ENCODE assay signal across 9 cellular contexts in genomic region chr6:54267798-54268197, GRCh38. TPM values are rescaled to one million over a fixed set of nuclear protein-coding genes. Genes with fewer than 3 reads are reported as not detected.
DNase-seq lines count a peak whose midpoint lies in the region; ATAC-seq and TF ChIP-seq lines count a peak whose summit lies in the region.
"Had no signal": no experiment of that assay in that cellular context is flagged by ENCODE, and none has a peak within 500 bp of the region (broad histone marks: within the 10 kb centered on the region; RNA-seq: fewer than 3 reads in every experiment).

No MANE protein-coding gene starts in this region.

- H3K36me3 ChIP-seq in Panc1 (ENCODE audit: control insufficient read depth, insufficient read depth, low read length) = no peaks in the 10 kb centered on the region

- CTCF ChIA-PET in Panc1 (lab: Charles Lee) = no interaction called here

- ATAC-seq in HG02642 (IDR thresholded peaks at IDR 0.05; ENCODE audit: poor library complexity, unreplicated experiment) (peak; percentile 50), Panc1 (no peak; the same call in 1 of the 2 replicates), HG02571 (IDR thresholded peaks at IDR 0.05; ENCODE audit: unreplicated experiment) (no peak), GM19395 (IDR thresholded peaks at IDR 0.05; ENCODE audit: unreplicated experiment) (no peak), GM19023 (IDR thresholded peaks at IDR 0.05; ENCODE audit: unreplicated experiment) (no peak)
- ATAC-seq: K562 had no signal

- intact Hi-C loops in Panc1 (cut with micrococcal nuclease; ENCODE audit: unreplicated experiment) = loop anchor here (2.0 kb wide), 1 partner anchor 279 kb away; no protein-coding TSS in a partner anchor

- POLR2A ChIA-PET in Panc1 (lab: Charles Lee) = no interaction called here

- no TSS peak for BruUV-seq in Panc1 (replicated peaks; lab: Mats Ljungman, UMichigan)

- no peaks in the 10 kb centered on the region for H3K4me1 ChIP-seq in Panc1 (ENCODE audit: control insufficient read depth, insufficient read depth, low read length)

- DNase-seq in DMS153 treated with DMSO at 0.1 percent for 48 hours (lab: John Stamatoyannopoulos, UW; ENCODE audit: unreplicated experiment) (peak; percentile 5), Panc1 (ENCODE audit: low read depth, low spot score) (no peak), glomerular visceral epithelial cell (ENCODE audit: extremely low spot score) (peak; percentile 39), NCI-H2227 (lab: John Stamatoyannopoulos, UW; ENCODE audit: unreplicated experiment) (no peak)

- in situ Hi-C loops in Panc1 (cut with HindIII; ENCODE audit: low pct_unique_long_range_greater_than_20kb, low sequenced_read_pairs) = no loop called here

- H3K9me3 ChIP-seq in Panc1 (ENCODE audit: control insufficient read depth, insufficient read depth, low read depth, low read length) = no peaks in the 10 kb centered on the region

- no peak overlapping the region for H3K27ac ChIP-seq in Panc1 (ENCODE audit: low read length)

- peak; percentile 57; the same call in 1 of the 2 replicates for TF ChIP-seq CTCF in Panc1 (IDR thresholded peaks at IDR 0.05)

- no peaks in the 10 kb centered on the region; the same call in 1 of the 2 replicates for H3K27me3 ChIP-seq in Panc1 (ENCODE audit: control insufficient read depth, insufficient read depth, low read length)

- H3K4me3 ChIP-seq in Panc1 (ENCODE audit: low read depth in 2 of 2, low read length in 2 of 2) = no peak overlapping the region
- H3K4me3 ChIP-seq: K562 had no signal

RNA-seq across cellular contexts. Expression of gene TINAG, which starts 40.4 kb away (rescaled TPM):
- total RNA-seq in Panc1 (2021; ENCODE audit: unreplicated experiment) = not detected
- polyA plus RNA-seq in Panc1 (2012; ENCODE audit: insufficient read length) = not detected
- total RNA-seq: K562 had no signal
- polyA plus RNA-seq: K562 had no signal

Comparison
In these comparisons a context has a peak if more than half of its experiments do, and no peak if none do; other contexts are left out.
1. DNase-seq: peak in DMS153 treated with DMSO at 0.1 percent for 48 hours (single experiment) and glomerular visceral epithelial cell (single experiment); none in Panc1 (single experiment) and NCI-H2227 (single experiment).